ENCODE assay signal across 13 cellular contexts in the genomic region with DNA sequence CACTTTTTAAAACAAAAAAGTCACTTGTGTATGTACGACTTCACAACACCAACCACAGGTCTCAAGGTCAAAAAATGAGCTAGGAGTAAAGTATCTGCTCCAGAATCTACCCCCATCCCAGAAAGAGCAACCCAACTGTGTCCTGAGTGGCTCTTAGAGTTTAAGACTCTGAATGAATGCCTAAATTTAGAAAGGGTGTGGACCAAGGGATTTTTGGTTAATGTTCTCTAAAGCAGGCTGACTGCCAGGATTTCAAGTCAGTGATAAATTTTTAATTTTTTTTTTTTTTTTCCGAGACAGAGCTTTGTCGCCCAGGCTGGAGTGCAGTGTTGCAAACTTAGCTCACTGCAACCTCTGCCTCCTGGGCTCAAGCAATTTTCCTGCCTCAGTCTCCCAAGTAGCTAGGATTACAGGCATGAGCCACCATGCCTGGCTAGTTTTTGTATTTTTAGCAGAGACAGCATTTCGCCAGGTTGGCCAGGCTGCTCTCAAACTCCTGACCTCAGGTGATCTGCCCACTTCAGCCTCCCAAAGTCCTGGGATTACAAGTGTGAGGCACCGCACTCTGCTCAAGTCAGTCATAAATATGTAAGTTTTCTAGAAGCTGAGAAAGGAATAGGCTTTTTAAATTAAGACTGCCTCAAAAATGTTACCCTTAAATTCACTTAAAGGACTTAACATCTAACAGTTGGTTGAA. TPM values are rescaled to one million over a fixed set of nuclear protein-coding genes. Genes with fewer than 3 reads are reported as not detected.
DNase-seq lines count a peak whose midpoint lies in the region; ATAC-seq and TF ChIP-seq lines count a peak whose summit lies in the region.
"Had no signal": no experiment of that assay in that cellular context is flagged by ENCODE, and none has a peak within 500 bp of the region (broad histone marks: within the 10 kb centered on the region; RNA-seq: fewer than 3 reads in every experiment).

No MANE protein-coding gene starts in this region.

- peaks cover 45% of the 10 kb centered on the region for H3K4me1 Mint-ChIP-seq in T-helper 2 cell treated with Interferon-gamma antibody and Interleukin-4, amounts not matched to agents 5 μg/mL and 100 μg/mL, for 36 hours (ENCODE audit: low read depth)

- intact Hi-C loops in ascending aorta (cut with DNase I) (loop anchor here (2.0 to 5.0 kb wide), 2 partner anchors 21 to 49 kb away; a partner anchor contains a TSS), left lung (cut with DNase I) (no loop called here), thyroid gland (cut with DNase I) (no loop called here)

- no peaks in the 10 kb centered on the region for H3K27me3 ChIP-seq in ascending aorta
- H3K27me3 ChIP-seq in left lung = no peaks in the 10 kb centered on the region
- no peaks in the 10 kb centered on the region for H3K27me3 ChIP-seq in thyroid gland

- peaks cover 33% of the 10 kb centered on the region for H3K36me3 Mint-ChIP-seq in T-helper 2 cell treated with Interferon-gamma antibody and Interleukin-4, amounts not matched to agents 5 μg/mL and 100 μg/mL, for 36 hours (ENCODE audit: low read depth)

- TF ChIP-seq CTCF in ascending aorta (IDR thresholded peaks at IDR 0.05) = no peak
- TF ChIP-seq CTCF in left lung (IDR thresholded peaks at IDR 0.05) = no peak
- no peak for TF ChIP-seq CTCF in thyroid gland (IDR thresholded peaks at IDR 0.05)

- peak overlapping the region; percentile 46 for H3K4me3 Mint-ChIP-seq in T-helper 2 cell treated with Interferon-gamma antibody and Interleukin-4, amounts not matched to agents 5 μg/mL and 100 μg/mL, for 36 hours

- peak overlapping the region; percentile 64 to 68 for H3K27ac ChIP-seq in ascending aorta
- H3K27ac ChIP-seq in left lung = peak overlapping the region; percentile 34 to 38
- peak overlapping the region; percentile 51 to 80 (median 69) for H3K27ac ChIP-seq in thyroid gland

- no peaks in the 10 kb centered on the region for H3K9me3 Mint-ChIP-seq in T-helper 2 cell treated with Interferon-gamma antibody and Interleukin-4, amounts not matched to agents 5 μg/mL and 100 μg/mL, for 36 hours

- peak overlapping the region; percentile 10 to 17 for H3K4me3 ChIP-seq in ascending aorta
- H3K4me3 ChIP-seq in left lung = no peak overlapping the region
- H3K4me3 ChIP-seq in thyroid gland (replicated peaks in 1 of 3) = no peak overlapping the region

- H3K27me3 Mint-ChIP-seq in T-helper 2 cell treated with Interferon-gamma antibody and Interleukin-4, amounts not matched to agents 5 μg/mL and 100 μg/mL, for 36 hours (ENCODE audit: low read depth) = no peaks in the 10 kb centered on the region

- H3K27ac Mint-ChIP-seq in T-helper 2 cell treated with Interferon-gamma antibody and Interleukin-4, amounts not matched to agents 5 μg/mL and 100 μg/mL, for 36 hours = peak overlapping the region; percentile 88

- H3K4me1 ChIP-seq in ascending aorta (peaks cover 2 to 25% of the 10 kb centered on the region in 2 donors), left lung (peaks cover 12 to 22% of the 10 kb centered on the region in 2 donors), thyroid gland (peaks cover 71 to 76% of the 10 kb centered on the region in 2 donors)

- DNase-seq in T-helper 2 cell treated with Interferon-gamma antibody and Interleukin-4, amounts not matched to agents 5 μg/mL and 100 μg/mL, for 36 hours (ENCODE audit: low spot score) = no peak
- DNase-seq in T-helper 2 cell (no peak), ascending aorta (ENCODE audit: low spot score in 2 of 2) (no peak), left lung (no peak), thyroid gland (peak; percentile 78), anterior cingulate cortex (lab: John Stamatoyannopoulos, UW) (no peak)
- DNase-seq: amniotic stem cell, NCI-H2227 treated with DMSO at 0.1 percent for 48 hours, posterior cingulate gyrus, SW 1271 had no signal

- peak; percentile 91 for ATAC-seq in left lung
- ATAC-seq in GM18505 (IDR thresholded peaks at IDR 0.05; ENCODE audit: unreplicated experiment) = no peak
- no peak for ATAC-seq in GM19455 (IDR thresholded peaks at IDR 0.05; ENCODE audit: unreplicated experiment)
- ATAC-seq: HCT116 had no signal

- 12 to 23% methylated on average over 5 of the region's 5 CpGs for WGBS in thyroid gland, 2 donors

- H3K9me3 ChIP-seq in ascending aorta (no peaks in the 10 kb centered on the region), left lung (no peaks in the 10 kb centered on the region), thyroid gland (no peaks in the 10 kb centered on the region)

- TF ChIP-seq POLR2A in thyroid gland (IDR thresholded peaks at IDR 0.05) (no peak), GM18505 (IDR thresholded peaks at IDR 0.05; ENCODE audit: borderline replicate concordance, extremely low read depth, insufficient read depth, insufficient read length) (no peak)

- H3K36me3 ChIP-seq in ascending aorta (peaks cover 4 to 15% of the 10 kb centered on the region in 2 donors), left lung (peaks cover 0 to 23% of the 10 kb centered on the region in 2 donors), thyroid gland (peaks cover 0 to 4% of the 10 kb centered on the region in 2 donors)

RNA-seq across cellular contexts. Expression of a gene that starts 20.2 kb away (rescaled TPM):
- 59.3 TPM for total RNA-seq in ascending aorta
- 10 to 100 TPM; 68.6 to 83.0 TPM for total RNA-seq in left lung
- total RNA-seq in thyroid gland = 100 to 1,000 TPM; 154 to 231 (median 167) TPM

RNA-seq across cellular contexts. Expression of a gene that starts 51.3 kb away (rescaled TPM):
- 17.3 TPM for total RNA-seq in ascending aorta
- 10 to 100 TPM; 21.8 to 22.2 TPM for total RNA-seq in left lung
- total RNA-seq in thyroid gland = 10 to 100 TPM; 30.4 to 45.8 (median 38.2) TPM

Comparison
In these comparisons a context has a peak if more than half of its experiments do, and no peak if none do; other contexts are left out.
1. DNase-seq: peak in thyroid gland (2 of 2); none in T-helper 2 cell treated with Interferon-gamma antibody and Interleukin-4, amounts not matched to agents 5 μg/mL and 100 μg/mL, for 36 hours (single experiment), T-helper 2 cell (0 of 5), ascending aorta (0 of 2), left lung (0 of 2) and anterior cingulate cortex (0 of 58).
2. H3K4me3 ChIP-seq: peak in ascending aorta (2 of 2); none in left lung (0 of 2) and thyroid gland (0 of 3).
3. Peak in every context shown above with its lines, with median percentiles within 50 percentile points of each other: H3K27ac ChIP-seq.